1 cellular context compared by ENCODE assay signal in the genomic region with DNA sequence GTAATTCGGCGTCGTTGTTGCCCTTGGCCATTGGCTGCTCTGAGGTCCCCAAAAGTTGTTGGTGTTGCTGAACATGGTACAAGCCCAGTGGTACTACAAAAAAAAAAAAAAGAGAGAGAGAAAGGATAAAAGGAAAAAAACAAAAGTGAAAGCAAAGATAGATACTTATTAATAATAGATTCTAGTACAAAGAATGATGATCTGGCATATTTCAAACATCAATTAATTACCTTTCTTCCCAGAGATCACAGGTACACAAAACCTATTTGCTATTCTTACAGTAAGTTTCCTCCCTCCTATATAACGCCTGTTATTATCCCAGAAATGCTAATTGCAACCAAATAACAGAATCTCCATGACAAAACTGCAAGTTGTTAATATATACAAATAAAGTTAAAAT.
A peak's percentile ranks its signal among the peaks of the same experiment; 100 is the strongest.
TF ChIP-seq lines count a peak whose summit lies in the region.

No MANE protein-coding gene starts in this region.

TF ChIP-seq in K562, 482 proteins besides CTCF, POLR2A, EP300 and RAD21 (continued from another document):
- TF ChIP-seq, protein P1, sequence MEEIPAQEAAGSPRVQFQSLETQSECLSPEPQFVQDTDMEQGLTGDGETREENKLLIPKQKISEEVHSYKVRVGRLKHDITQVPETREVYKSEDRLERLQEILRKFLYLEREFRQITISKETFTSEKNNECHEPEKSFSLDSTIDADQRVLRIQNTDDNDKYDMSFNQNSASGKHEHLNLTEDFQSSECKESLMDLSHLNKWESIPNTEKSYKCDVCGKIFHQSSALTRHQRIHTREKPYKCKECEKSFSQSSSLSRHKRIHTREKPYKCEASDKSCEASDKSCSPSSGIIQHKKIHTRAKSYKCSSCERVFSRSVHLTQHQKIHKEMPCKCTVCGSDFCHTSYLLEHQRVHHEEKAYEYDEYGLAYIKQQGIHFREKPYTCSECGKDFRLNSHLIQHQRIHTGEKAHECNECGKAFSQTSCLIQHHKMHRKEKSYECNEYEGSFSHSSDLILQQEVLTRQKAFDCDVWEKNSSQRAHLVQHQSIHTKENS (CRISPR knock-in tag; IDR thresholded peaks at IDR 0.05), result no peak
- TF ChIP-seq TBL1XR1 (IDR thresholded peaks at IDR 0.05; ENCODE audit: low read length in 2 of 2) (no peak), RUNX1 (IDR thresholded peaks at IDR 0.05; ENCODE audit: low read depth) (no peak), MAFG (tag; conservative IDR thresholded peaks at IDR 0.05) (peak; percentile 59; the same call in 1 of the 2 replicates), NFRKB (IDR thresholded peaks at IDR 0.05; ENCODE audit: low read depth) (no peak), U2AF2 (optimal IDR thresholded peaks at IDR 0.05; ENCODE audit: low read depth, low read length) (no peak), FIP1L1 (IDR thresholded peaks at IDR 0.05; ENCODE audit: low read depth, low read length, poor library complexity, severe bottlenecking) (no peak), MAFK (IDR thresholded peaks at IDR 0.05; ENCODE audit: low read length) (peak; percentile 45; the same call in 1 of the 2 replicates), ADNP (tag; IDR thresholded peaks at IDR 0.05) (no peak), C11orf30 (IDR thresholded peaks at IDR 0.05; ENCODE audit: low read depth) (peak; percentile 75)
- TF ChIP-seq, protein P2, sequence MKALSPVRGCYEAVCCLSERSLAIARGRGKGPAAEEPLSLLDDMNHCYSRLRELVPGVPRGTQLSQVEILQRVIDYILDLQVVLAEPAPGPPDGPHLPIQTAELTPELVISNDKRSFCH (CRISPR knock-in tag; IDR thresholded peaks at IDR 0.05), result no peak
- TF ChIP-seq, protein P2 (tag; IDR thresholded peaks at IDR 0.05), result no peak
